ENCODE assay signal across 1 cellular context in the genomic region with DNA sequence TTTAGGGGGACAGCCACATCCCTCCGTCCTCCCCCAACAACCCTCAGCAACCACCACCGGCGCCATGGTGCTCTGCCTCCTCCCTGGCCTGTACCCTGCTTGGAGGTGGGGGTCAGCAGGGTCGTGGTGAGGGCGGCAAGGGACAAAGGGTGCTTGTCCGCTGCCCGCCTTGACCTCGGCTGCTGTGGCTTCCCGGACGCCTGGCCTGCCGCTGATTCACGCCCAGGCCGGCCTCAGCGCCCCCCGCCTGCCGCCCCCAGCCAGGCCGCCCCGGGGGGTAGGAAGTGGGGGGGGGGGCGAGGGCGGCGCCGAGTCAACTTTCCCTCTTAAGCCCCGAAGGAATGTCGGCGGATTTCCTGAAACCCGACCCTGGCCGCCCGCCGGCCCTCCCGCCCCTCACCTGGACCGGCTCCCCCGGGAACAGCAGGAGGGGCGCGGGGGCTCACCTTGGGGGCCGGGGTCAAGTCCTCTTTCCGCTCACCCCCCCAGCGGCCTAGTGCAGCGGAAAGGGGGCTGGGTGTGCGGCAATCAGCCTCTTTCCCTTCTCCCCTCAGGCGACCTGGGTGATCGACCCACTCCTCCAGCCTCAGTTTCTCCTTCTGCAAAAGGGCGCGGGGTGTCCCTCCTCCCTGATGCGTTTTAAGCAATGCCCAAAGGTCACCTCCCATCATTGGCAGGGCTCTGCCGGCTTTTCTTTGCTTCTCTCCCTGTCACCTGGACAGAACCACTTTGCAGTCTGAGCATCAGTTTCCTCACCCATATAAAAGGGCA.
TF ChIP-seq lines count a peak whose summit lies in the region.

No MANE protein-coding gene starts in this region.

TF ChIP-seq in HepG2, 621 proteins besides CTCF, POLR2A, EP300 and RAD21 (continued from another document and continues in another):
- TF ChIP-seq ZNF142 (CRISPR knock-in tag; IDR thresholded peaks at IDR 0.05) (0 out of 2 replicates have a peak, but pooled peaks have one; percentile 31), SNAPC2 (CRISPR knock-in tag; IDR thresholded peaks at IDR 0.05) (0 out of 2 replicates have a peak, but pooled peaks have one; percentile 55), ZMAT3 (CRISPR knock-in tag; conservative IDR thresholded peaks at IDR 0.05) (peak; percentile 48; the same call in 1 of the 2 replicates), WIZ (CRISPR knock-in tag; IDR thresholded peaks at IDR 0.05) (no peak), ZNF331 (CRISPR knock-in tag; IDR thresholded peaks at IDR 0.05) (peak; percentile 45; the same call in 1 of the 2 replicates), ZNF510 (CRISPR knock-in tag; IDR thresholded peaks at IDR 0.05; ENCODE audit: low read depth) (no peak), ZFP36 (IDR thresholded peaks at IDR 0.05; ENCODE audit: borderline replicate concordance, low read depth, low read length, partially characterized antibody) (no peak), TSC22D2 (CRISPR knock-in tag; IDR thresholded peaks at IDR 0.05; ENCODE audit: borderline replicate concordance) (no peak; the same call in 1 of the 2 replicates), ZNF180 (CRISPR knock-in tag; IDR thresholded peaks at IDR 0.05; ENCODE audit: borderline replicate concordance, low read depth) (no peak), MXI1 (IDR thresholded peaks at IDR 0.05; ENCODE audit: borderline replicate concordance, low read depth, low read length) (peak; percentile 14; the same call in 1 of the 3 replicates), ISL2 (CRISPR knock-in tag; IDR thresholded peaks at IDR 0.05) (peak; percentile 79), TGIF2 (CRISPR knock-in tag; IDR thresholded peaks at IDR 0.05) (no peak), ZFP90 (CRISPR knock-in tag; IDR thresholded peaks at IDR 0.05; ENCODE audit: borderline replicate concordance) (no peak), NR2F6 (IDR thresholded peaks at IDR 0.05) (peak; percentile 76), NR2F6 (CRISPR knock-in tag; IDR thresholded peaks at IDR 0.05) (peak; percentile 86), ZNF570 (CRISPR knock-in tag; IDR thresholded peaks at IDR 0.05; ENCODE audit: borderline replicate concordance) (no peak), SIX1 (CRISPR knock-in tag; IDR thresholded peaks at IDR 0.05; ENCODE audit: borderline replicate concordance) (peak; percentile 87), ZNF280B (CRISPR knock-in tag; IDR thresholded peaks at IDR 0.05; ENCODE audit: borderline replicate concordance) (no peak), CCDC6 (CRISPR knock-in tag; IDR thresholded peaks at IDR 0.05) (no peak; the same call in 1 of the 2 replicates), GMEB1 (CRISPR knock-in tag; IDR thresholded peaks at IDR 0.05; ENCODE audit: borderline replicate concordance) (no peak; the same call in 1 of the 2 replicates), BHLHE40 (IDR thresholded peaks at IDR 0.05; ENCODE audit: low read length) (no peak), HOXD1 (CRISPR knock-in tag; IDR thresholded peaks at IDR 0.05) (peak; percentile 45; the same call in 1 of the 2 replicates), SIN3A (IDR thresholded peaks at IDR 0.05; ENCODE audit: borderline replicate concordance, low read depth, low read length) (peak; percentile 36; the same call in 1 of the 2 replicates), POGK (CRISPR knock-in tag; conservative IDR thresholded peaks at IDR 0.05) (peak; percentile 62; the same call in 1 of the 2 replicates), GMEB2 (CRISPR knock-in tag; IDR thresholded peaks at IDR 0.05; ENCODE audit: low read depth) (no peak), CBX5 (CRISPR knock-in tag; IDR thresholded peaks at IDR 0.05; ENCODE audit: borderline replicate concordance) (peak; percentile 19; the same call in 1 of the 2 replicates), ZNF558 (CRISPR knock-in tag; IDR thresholded peaks at IDR 0.05; ENCODE audit: borderline replicate concordance) (no peak), TAF1 (CRISPR knock-in tag; IDR thresholded peaks at IDR 0.05) (peak; percentile 6; the same call in 1 of the 2 replicates), ZNF7 (CRISPR knock-in tag; IDR thresholded peaks at IDR 0.05) (no peak), TAF15 (IDR thresholded peaks at IDR 0.05; ENCODE audit: low read depth, low read length, poor library complexity, severe bottlenecking) (no peak), ZNF276 (CRISPR knock-in tag; IDR thresholded peaks at IDR 0.05; ENCODE audit: low read depth) (no peak), ZMYM3 (CRISPR knock-in tag; IDR thresholded peaks at IDR 0.05) (peak; percentile 73), ZNF83 (CRISPR knock-in tag; IDR thresholded peaks at IDR 0.05; ENCODE audit: borderline replicate concordance) (no peak), CBFB (CRISPR knock-in tag; IDR thresholded peaks at IDR 0.05) (peak; percentile 88)
- TF ChIP-seq, protein P1, sequence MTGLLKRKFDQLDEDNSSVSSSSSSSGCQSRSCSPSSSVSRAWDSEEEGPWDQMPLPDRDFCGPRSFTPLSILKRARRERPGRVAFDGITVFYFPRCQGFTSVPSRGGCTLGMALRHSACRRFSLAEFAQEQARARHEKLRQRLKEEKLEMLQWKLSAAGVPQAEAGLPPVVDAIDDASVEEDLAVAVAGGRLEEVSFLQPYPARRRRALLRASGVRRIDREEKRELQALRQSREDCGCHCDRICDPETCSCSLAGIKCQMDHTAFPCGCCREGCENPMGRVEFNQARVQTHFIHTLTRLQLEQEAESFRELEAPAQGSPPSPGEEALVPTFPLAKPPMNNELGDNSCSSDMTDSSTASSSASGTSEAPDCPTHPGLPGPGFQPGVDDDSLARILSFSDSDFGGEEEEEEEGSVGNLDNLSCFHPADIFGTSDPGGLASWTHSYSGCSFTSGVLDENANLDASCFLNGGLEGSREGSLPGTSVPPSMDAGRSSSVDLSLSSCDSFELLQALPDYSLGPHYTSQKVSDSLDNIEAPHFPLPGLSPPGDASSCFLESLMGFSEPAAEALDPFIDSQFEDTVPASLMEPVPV (CRISPR knock-in tag; IDR thresholded peaks at IDR 0.05) = peak; percentile 70
- TF ChIP-seq, protein P2, sequence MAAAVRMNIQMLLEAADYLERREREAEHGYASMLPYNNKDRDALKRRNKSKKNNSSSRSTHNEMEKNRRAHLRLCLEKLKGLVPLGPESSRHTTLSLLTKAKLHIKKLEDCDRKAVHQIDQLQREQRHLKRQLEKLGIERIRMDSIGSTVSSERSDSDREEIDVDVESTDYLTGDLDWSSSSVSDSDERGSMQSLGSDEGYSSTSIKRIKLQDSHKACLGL (CRISPR knock-in tag; IDR thresholded peaks at IDR 0.05) = 0 out of 2 replicates have a peak, but pooled peaks have one; percentile 32
- TF ChIP-seq, protein P3, sequence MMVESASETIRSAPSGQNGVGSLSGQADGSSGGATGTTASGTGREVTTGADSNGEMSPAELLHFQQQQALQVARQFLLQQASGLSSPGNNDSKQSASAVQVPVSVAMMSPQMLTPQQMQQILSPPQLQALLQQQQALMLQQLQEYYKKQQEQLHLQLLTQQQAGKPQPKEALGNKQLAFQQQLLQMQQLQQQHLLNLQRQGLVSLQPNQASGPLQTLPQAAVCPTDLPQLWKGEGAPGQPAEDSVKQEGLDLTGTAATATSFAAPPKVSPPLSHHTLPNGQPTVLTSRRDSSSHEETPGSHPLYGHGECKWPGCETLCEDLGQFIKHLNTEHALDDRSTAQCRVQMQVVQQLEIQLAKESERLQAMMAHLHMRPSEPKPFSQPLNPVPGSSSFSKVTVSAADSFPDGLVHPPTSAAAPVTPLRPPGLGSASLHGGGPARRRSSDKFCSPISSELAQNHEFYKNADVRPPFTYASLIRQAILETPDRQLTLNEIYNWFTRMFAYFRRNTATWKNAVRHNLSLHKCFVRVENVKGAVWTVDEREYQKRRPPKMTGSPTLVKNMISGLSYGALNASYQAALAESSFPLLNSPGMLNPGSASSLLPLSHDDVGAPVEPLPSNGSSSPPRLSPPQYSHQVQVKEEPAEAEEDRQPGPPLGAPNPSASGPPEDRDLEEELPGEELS (CRISPR knock-in tag; IDR thresholded peaks at IDR 0.05) = peak; percentile 62
